ENCODE assay signal across 8 cellular contexts in the genomic region with DNA sequence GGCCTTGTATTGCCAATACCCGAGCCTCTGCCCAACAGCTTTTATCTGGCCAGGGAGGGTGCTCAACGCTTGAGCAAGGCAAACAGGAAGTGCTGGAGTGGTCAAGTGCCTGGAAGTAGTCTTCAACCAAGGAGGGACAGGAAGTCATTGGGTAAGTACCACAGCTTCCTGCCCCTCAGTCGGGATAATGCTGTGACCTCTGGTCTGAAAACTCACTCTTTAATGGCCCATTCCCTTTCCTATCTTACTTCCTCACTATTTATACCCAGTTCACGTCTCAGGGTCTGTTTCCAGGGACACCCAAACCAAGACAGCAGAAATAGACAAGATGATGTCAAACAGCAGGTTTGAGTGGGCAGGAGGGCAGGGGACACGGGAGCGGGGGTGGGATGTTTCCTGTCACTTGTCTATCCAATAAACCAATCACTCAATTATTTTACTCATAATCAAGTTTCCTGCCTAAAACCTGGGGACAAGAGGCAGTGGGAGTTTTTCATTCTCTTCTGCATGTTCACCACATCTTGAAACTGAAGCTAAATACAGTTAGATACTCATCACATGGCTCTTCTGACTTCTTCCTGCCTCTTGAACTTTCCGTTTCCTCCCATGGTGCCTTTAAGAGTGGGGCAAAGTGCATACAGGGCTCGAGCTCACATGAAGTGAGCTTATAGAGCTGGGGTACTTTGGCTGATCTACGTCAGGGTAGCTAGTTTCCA.
DNase-seq lines count a peak whose midpoint lies in the region; ATAC-seq and TF ChIP-seq lines count a peak whose summit lies in the region.

No MANE protein-coding gene starts in this region.

- no peaks in the 10 kb centered on the region for H3K9me3 Mint-ChIP-seq in activated T-cell treated with anti-CD3 and anti-CD28 coated beads, Interleukin-2, amount 50 U/mL, for 4 hours
- no peaks in the 10 kb centered on the region for H3K9me3 Mint-ChIP-seq in MCF 10A (ENCODE audit: unreplicated experiment)

- peak overlapping the region; percentile 82 for H3K27ac ChIP-seq in HL-60 (replicated peaks)
- peak overlapping the region in 1 of 2 donors; percentile 10 for H3K27ac ChIP-seq in lung (ENCODE audit: low read depth in 1 of 2, low read length in 1 of 2)
- H3K27ac ChIP-seq in tibial artery, result no peak overlapping the region

- H3K4me1 ChIP-seq in lung (ENCODE audit: control insufficient read depth in 2 of 2, insufficient read depth in 2 of 2, low read length in 2 of 2) (peaks cover 0 to 4% of the 10 kb centered on the region in 2 donors), tibial artery (no peaks in the 10 kb centered on the region)

- 28 to 40% methylated on average over 9 of the region's 9 CpGs for WGBS in lung, 2 donors

- H3K36me3 ChIP-seq in lung (ENCODE audit: control insufficient read depth in 2 of 2, insufficient read depth in 2 of 2, low read length in 2 of 2) (no peaks in the 10 kb centered on the region), tibial artery (no peaks in the 10 kb centered on the region)

- peaks cover 26% of the 10 kb centered on the region for H3K4me1 Mint-ChIP-seq in activated T-cell treated with anti-CD3 and anti-CD28 coated beads, Interleukin-2, amount 50 U/mL, for 4 hours (ENCODE audit: low read depth)
- H3K4me1 Mint-ChIP-seq in MCF 10A (ENCODE audit: insufficient read depth, unreplicated experiment), result no peaks in the 10 kb centered on the region

- H3K9me3 ChIP-seq in lung (ENCODE audit: control insufficient read depth in 2 of 2, insufficient read depth in 1 of 2, low read length in 1 of 2) (no peaks in the 10 kb centered on the region), tibial artery (no peaks in the 10 kb centered on the region)

- BruUV-seq in MCF 10A (replicated peaks; lab: Mats Ljungman, UMichigan), result no TSS peak

- ATAC-seq in activated T-cell treated with anti-CD3 and anti-CD28 coated beads, Interleukin-2, amount 50 U/mL, for 4 hours, result peak; percentile 97
- ATAC-seq in lung (ENCODE audit: insufficient read depth, low FRiP score) (peak; percentile 78), HG02970 (IDR thresholded peaks at IDR 0.05; ENCODE audit: low FRiP score, unreplicated experiment) (no peak)

- H3K36me3 Mint-ChIP-seq in activated T-cell treated with anti-CD3 and anti-CD28 coated beads, Interleukin-2, amount 50 U/mL, for 4 hours (ENCODE audit: insufficient read depth), result no peaks in the 10 kb centered on the region
- H3K36me3 Mint-ChIP-seq in MCF 10A (ENCODE audit: insufficient read depth, unreplicated experiment), result no peaks in the 10 kb centered on the region

- no peaks in the 10 kb centered on the region for H3K27me3 Mint-ChIP-seq in activated T-cell treated with anti-CD3 and anti-CD28 coated beads, Interleukin-2, amount 50 U/mL, for 4 hours (ENCODE audit: low read depth)
- no peaks in the 10 kb centered on the region for H3K27me3 Mint-ChIP-seq in MCF 10A (ENCODE audit: insufficient read depth, unreplicated experiment)

- no peak overlapping the region for H3K4me3 ChIP-seq in HL-60 (replicated peaks; ENCODE audit: insufficient read depth, low read length)
- H3K4me3 ChIP-seq in lung, result no peak overlapping the region
- no peak overlapping the region for H3K4me3 ChIP-seq in tibial artery

- POLR2A ChIA-PET in MCF 10A (lab: Yijun Ruan, JAX), result no interaction called here

- H3K27me3 ChIP-seq in HL-60 (ENCODE audit: insufficient read depth, poor library complexity, severe bottlenecking), result no peaks in the 10 kb centered on the region
- no peaks in the 10 kb centered on the region for H3K27me3 ChIP-seq in lung (ENCODE audit: control insufficient read depth, insufficient read depth)
- no peaks in the 10 kb centered on the region for H3K27me3 ChIP-seq in tibial artery

- CTCF ChIA-PET in MCF 10A (lab: Yijun Ruan, JAX), result interaction anchor here (0.6 to 0.7 kb wide), 2 partner anchors 40 to 165 kb away, joined by 3 read pairs; no protein-coding TSS in a partner anchor

- peak; percentile 80 for DNase-seq in activated naive CD4-positive, alpha-beta T cell treated with Interleukin-2 at 50 U/mL for 16 hours
- DNase-seq in activated naive CD4-positive, alpha-beta T cell (lab: John Stamatoyannopoulos, UW), result no peak
- DNase-seq in HL-60 (ENCODE audit: low read depth in 1 of 2, low spot score in 1 of 2) (peak; percentile 87 to 90), lung (ENCODE audit: low spot score) (peak; percentile 78), tibial artery (peak; percentile 71 to 74), MCF 10A (ENCODE audit: unreplicated experiment) (no peak)
- peak; percentile 52 for DNase-seq in activated T-cell treated with anti-CD3 and anti-CD28 coated beads, Interleukin-2, amount 50 U/mL, for 4 hours

- no peak overlapping the region for H3K27ac Mint-ChIP-seq in MCF 10A (ENCODE audit: low read depth, unreplicated experiment)

- no peak for TF ChIP-seq CTCF in HL-60 (IDR thresholded peaks at IDR 0.05; ENCODE audit: insufficient read depth, low read length)
- TF ChIP-seq CTCF in lung (IDR thresholded peaks at IDR 0.05; ENCODE audit: control extremely low read depth, extremely low read depth), result no peak
- TF ChIP-seq CTCF in tibial artery (IDR thresholded peaks at IDR 0.05), result no peak
- no peak for TF ChIP-seq CTCF in MCF 10A (IDR thresholded peaks at IDR 0.05; ENCODE audit: unreplicated experiment)

- peak overlapping the region; percentile 63 for H3K4me3 Mint-ChIP-seq in activated T-cell treated with anti-CD3 and anti-CD28 coated beads, Interleukin-2, amount 50 U/mL, for 4 hours
- H3K4me3 Mint-ChIP-seq in MCF 10A (ENCODE audit: unreplicated experiment), result no peak overlapping the region

- intact Hi-C loops in tibial artery (cut with DNase I; ENCODE audit: low total_unique reads) (no loop called here), MCF 10A (cut with micrococcal nuclease) (no loop called here)

Comparison
In these comparisons a context has a peak if more than half of its experiments do, and no peak if none do; other contexts are left out.
1. DNase-seq: peak in activated naive CD4-positive, alpha-beta T cell treated with Interleukin-2 at 50 U/mL for 16 hours (single experiment), HL-60 (2 of 2), activated T-cell treated with anti-CD3 and anti-CD28 coated beads, Interleukin-2, amount 50 U/mL, for 4 hours (single experiment), lung (single experiment) and tibial artery (2 of 2); none in activated naive CD4-positive, alpha-beta T cell (0 of 4) and MCF 10A (single experiment).